32 cellular contexts compared by ENCODE assay signal in the genomic region with DNA sequence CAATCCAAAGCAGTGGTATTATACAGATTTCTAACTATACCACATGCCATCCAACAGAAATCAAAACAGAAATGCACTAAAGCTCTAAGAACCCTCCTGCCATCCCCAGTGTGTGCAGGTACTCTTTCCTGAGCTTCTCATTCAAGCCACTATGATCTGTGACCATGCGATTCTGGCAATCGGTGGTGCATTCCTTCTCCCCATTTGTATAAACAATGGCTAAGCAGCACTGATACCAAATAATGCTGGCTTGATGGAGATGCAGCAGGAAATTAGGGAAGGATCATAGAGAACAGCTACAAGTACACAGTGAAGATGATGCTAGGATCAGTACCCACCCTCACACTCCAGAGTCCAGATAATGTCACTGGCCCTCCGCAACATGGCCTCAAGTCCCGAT.
"Had no signal": no experiment of that assay in that cellular context is flagged by ENCODE, and none has a peak within 500 bp of the region (broad histone marks: within the 10 kb centered on the region; RNA-seq: fewer than 3 reads in every experiment).

No MANE protein-coding gene starts in this region.

- H3K4me3 Mint-ChIP-seq: activated B cell treated with CpG ODN at 0.5 μM for 24 hours; activated naive CD8-positive, alpha-beta T cell; activated T-cell treated with anti-CD3 and anti-CD28 coated beads, Interleukin-2, amount 50 U/mL, for 24 hours; activated T-cell treated with anti-CD3 and anti-CD28 coated beads, Interleukin-2, amount 50 U/mL, for 72 hours; activated T-helper 17 cell treated with anti-CD3 and anti-CD28 coated beads, Interleukin-2, amount 50 U/mL, for 72 hours; effector memory CD8-positive, alpha-beta T cell; T-helper 17 cell; T-helper 2 cell treated with Interferon-gamma antibody and Interleukin-4, amounts not matched to agents 5 μg/mL and 100 μg/mL, for 36 hours had no signal

- H3K27me3 ChIP-seq: brain microvascular endothelial cell had no signal

- H3K4me1 Mint-ChIP-seq: activated B cell treated with CpG ODN at 0.5 μM for 24 hours; activated T-helper 17 cell treated with anti-CD3 and anti-CD28 coated beads, Interleukin-2, amount 50 U/mL, for 72 hours had no signal

- ATAC-seq: activated CD4-positive, CD25-positive, alpha-beta regulatory T cell treated with anti-CD3 and anti-CD28 coated beads, Interleukin-2, amount 50 U/mL, for 24 hours; activated T-cell treated with anti-CD3 and anti-CD28 coated beads, Interleukin-2, amount 50 U/mL, for 72 hours; activated T-helper 17 cell treated with anti-CD3 and anti-CD28 coated beads, Interleukin-2, amount 50 U/mL, for 72 hours; effector memory CD8-positive, alpha-beta T cell; esophagus mucosa; T-helper 17 cell had no signal

- DNase-seq: activated B cell treated with CpG ODN at 0.5 μM for 24 hours; activated CD4-positive, alpha-beta T cell treated with anti-CD3 and anti-CD28 coated beads for 48 hours; activated CD4-positive, alpha-beta T cell treated with anti-CD3 and anti-CD28 coated beads, Interleukin-2, amount 50 U/mL, for 1 hour; activated CD4-positive, alpha-beta T cell treated with anti-CD3 and anti-CD28 coated beads, Interleukin-2, amount 50 U/mL, for 48 hours; activated CD8-positive, alpha-beta memory T cell treated with anti-CD3 and anti-CD28 coated beads, Interleukin-2, amount 50 U/mL, for 48 hours; activated effector memory CD4-positive, alpha-beta T cell treated with Interleukin-2 at 50 U/mL for 16 hours; activated gamma-delta T cell treated with Interleukin-2 at 50 U/mL for 16 hours; activated naive CD4-positive, alpha-beta T cell treated with anti-CD3 and anti-CD28 coated beads, Interleukin-2, amount 50 U/mL, for 16 hours; activated naive CD4-positive, alpha-beta T cell treated with Interleukin-2 at 50 U/mL for 16 hours; activated T-cell treated with anti-CD3 and anti-CD28 coated beads for 4 hours; activated T-cell treated with anti-CD3 and anti-CD28 coated beads, Interleukin-2, amount 50 U/mL, for 24 hours; activated T-cell treated with anti-CD3 and anti-CD28 coated beads, Interleukin-2, amount 50 U/mL, for 72 hours; amniotic stem cell; brain microvascular endothelial cell; caudate nucleus; cerebellar nuclear complex; dermis blood vessel endothelial cell; effector CD4-positive, alpha-beta T cell; effector memory CD8-positive, alpha-beta T cell; foreskin fibroblast; head of caudate nucleus; SW 1271; T-helper 1 cell; T-helper 17 cell; T1000; WERI-Rb-1 had no signal

- H3K9me3 Mint-ChIP-seq: activated B cell treated with CpG ODN at 0.5 μM for 24 hours; activated T-cell treated with anti-CD3 and anti-CD28 coated beads, Interleukin-2, amount 50 U/mL, for 24 hours; activated T-cell treated with anti-CD3 and anti-CD28 coated beads, Interleukin-2, amount 50 U/mL, for 72 hours; activated T-helper 17 cell treated with anti-CD3 and anti-CD28 coated beads, Interleukin-2, amount 50 U/mL, for 72 hours; effector memory CD8-positive, alpha-beta T cell; T-helper 2 cell treated with Interferon-gamma antibody and Interleukin-4, amounts not matched to agents 5 μg/mL and 100 μg/mL, for 36 hours had no signal

- H3K27ac ChIP-seq: brain microvascular endothelial cell, WERI-Rb-1 had no signal

- H3K4me3 ChIP-seq: coronary artery had no signal

- H3K27me3 Mint-ChIP-seq: activated B cell treated with CpG ODN at 0.5 μM for 24 hours; activated naive CD8-positive, alpha-beta T cell; activated T-cell treated with anti-CD3 and anti-CD28 coated beads, Interleukin-2, amount 50 U/mL, for 24 hours; activated T-helper 17 cell treated with anti-CD3 and anti-CD28 coated beads, Interleukin-2, amount 50 U/mL, for 72 hours; effector memory CD8-positive, alpha-beta T cell; T-helper 17 cell had no signal

- H3K27ac Mint-ChIP-seq: activated B cell treated with CpG ODN at 0.5 μM for 24 hours; activated naive CD8-positive, alpha-beta T cell; activated T-cell treated with anti-CD3 and anti-CD28 coated beads, Interleukin-2, amount 50 U/mL, for 24 hours; activated T-cell treated with anti-CD3 and anti-CD28 coated beads, Interleukin-2, amount 50 U/mL, for 72 hours; activated T-helper 17 cell treated with anti-CD3 and anti-CD28 coated beads, Interleukin-2, amount 50 U/mL, for 72 hours; T-helper 17 cell; T-helper 2 cell treated with Interferon-gamma antibody and Interleukin-4, amounts not matched to agents 5 μg/mL and 100 μg/mL, for 36 hours had no signal
